Comparison of ENCODE assay signal across 1 cellular context in genomic region chr17:16935786-16936185, GRCh38.
TF ChIP-seq lines count a peak whose summit lies in the region.

No MANE protein-coding gene starts in this region.

TF ChIP-seq in WTC11, 78 proteins besides CTCF, POLR2A, EP300 and RAD21 (continued from another document):
- TF ChIP-seq ZNF512 (CRISPR knock-in tag; IDR thresholded peaks at IDR 0.05; ENCODE audit: borderline replicate concordance) (no peak), KAT7 (CRISPR knock-in tag; IDR thresholded peaks at IDR 0.05; ENCODE audit: borderline replicate concordance) (no peak), ZBTB43 (CRISPR knock-in tag; IDR thresholded peaks at IDR 0.05) (no peak), STAT6 (CRISPR knock-in tag; conservative IDR thresholded peaks at IDR 0.05; ENCODE audit: low read depth) (no peak), EMX1 (CRISPR knock-in tag; IDR thresholded peaks at IDR 0.05) (no peak), ZNF416 (CRISPR knock-in tag; IDR thresholded peaks at IDR 0.05) (no peak)
